ENCODE assay signal across 10 cellular contexts in genomic region chr15:90214553-90215205, GRCh38. TPM values are rescaled to one million over a fixed set of nuclear protein-coding genes. Genes with fewer than 3 reads are reported as not detected.
DNase-seq lines count a peak whose midpoint lies in the region; ATAC-seq and TF ChIP-seq lines count a peak whose summit lies in the region.
"Had no signal": no experiment of that assay in that cellular context is flagged by ENCODE, and none has a peak within 500 bp of the region (broad histone marks: within the 10 kb centered on the region; RNA-seq: fewer than 3 reads in every experiment).

No MANE protein-coding gene starts in this region.

- H3K4me3 ChIP-seq in cardiac muscle cell (no peak overlapping the region), fibroblast of pulmonary artery (replicated peaks; ENCODE audit: low read depth, low read length) (no peak overlapping the region), testis (no peak overlapping the region)

- TF ChIP-seq POLR2A in testis (IDR thresholded peaks at IDR 0.05) = no peak

- H3K4me1 ChIP-seq in cardiac muscle cell (ENCODE audit: low read depth) (peaks cover 17% of the 10 kb centered on the region), testis (no peaks in the 10 kb centered on the region)

- intact Hi-C loops in Right ventricle myocardium inferior (cut with DNase I) (no loop called here), testis (cut with DNase I; ENCODE audit: low total_unique reads) (loop anchor here (5.0 kb wide), 1 partner anchor 52 kb away; no protein-coding TSS in a partner anchor)

- ATAC-seq in Right ventricle myocardium inferior = no peak

- DNase-seq in cardiac muscle cell (ENCODE audit: low read depth in 1 of 2, low spot score in 1 of 2) (no peak), Right ventricle myocardium inferior (ENCODE audit: missing footprints) (no peak), RKO (ENCODE audit: low spot score) (peak; percentile 48), fibroblast of pulmonary artery (ENCODE audit: low read depth) (no peak), testis (no peak), D341Med (ENCODE audit: low spot score) (no peak)
- no peak for DNase-seq in activated CD4-positive, CD25-positive, alpha-beta regulatory T cell (lab: John Stamatoyannopoulos, UW)
- DNase-seq in stimulated activated CD4-positive, alpha-beta T cell treated with anti-CD3 and anti-CD28 coated beads, Interleukin-4, amount 100 ng/mL, for 24 hours = no peak
- DNase-seq: activated CD8-positive, alpha-beta memory T cell treated with anti-CD3 and anti-CD28 coated beads, Interleukin-2, amount 50 U/mL, for 48 hours; CD4-positive, CD25-positive, alpha-beta regulatory T cell had no signal

- H3K9me3 ChIP-seq in cardiac muscle cell (ENCODE audit: low read depth) = no peaks in the 10 kb centered on the region
- no peaks in the 10 kb centered on the region for H3K9me3 ChIP-seq in testis

- H3K27me3 ChIP-seq in cardiac muscle cell (no peaks in the 10 kb centered on the region), testis (no peaks in the 10 kb centered on the region)

- 68 to 73% methylated on average over 8 of the region's 8 CpGs for WGBS in testis, 2 donors

- H3K36me3 ChIP-seq in cardiac muscle cell (no peaks in the 10 kb centered on the region), testis (ENCODE audit: low read depth, missing control alignments) (no peaks in the 10 kb centered on the region)

- H3K27ac ChIP-seq in cardiac muscle cell = no peak overlapping the region
- H3K27ac ChIP-seq in testis = no peak overlapping the region

- TF ChIP-seq CTCF in cardiac muscle cell (IDR thresholded peaks at IDR 0.05; ENCODE audit: low read depth, low read length) (peak; percentile 23), fibroblast of pulmonary artery (IDR thresholded peaks at IDR 0.05; ENCODE audit: low read length, missing control alignments) (peak; percentile 34), testis (IDR thresholded peaks at IDR 0.05) (peak in 2 of 3 experiments; percentile 7 to 22)

RNA-seq across cellular contexts. Expression of gene SEMA4B, which starts 13.5 kb away (rescaled TPM):
- total RNA-seq in cardiac muscle cell (38.0 and 39.3 TPM in 2 replicates), Right ventricle myocardium inferior (27.7 TPM), testis (10 to 100 TPM; 59.4 to 78.3 TPM)
- polyA plus RNA-seq in cardiac muscle cell (43.1 and 44.9 TPM in 2 replicates), testis (ENCODE audit: insufficient read depth, low read depth, low replicate concordance) (22.2 TPM)

RNA-seq across cellular contexts. Expression of gene CIB1, which starts 19.1 kb away (rescaled TPM):
- total RNA-seq in cardiac muscle cell = 18.1 and 30.8 TPM in 2 replicates
- 71.9 and 91.6 TPM in 2 replicates for polyA plus RNA-seq in cardiac muscle cell
- total RNA-seq in Right ventricle myocardium inferior = 73.2 TPM
- 10 to 100 TPM; 50.8 to 78.0 TPM for total RNA-seq in testis
- polyA plus RNA-seq in testis (ENCODE audit: insufficient read depth, low read depth, low replicate concordance) = 138 TPM

RNA-seq across cellular contexts. Expression of gene GDPGP1, which starts 19.3 kb away (rescaled TPM):
- total RNA-seq in cardiac muscle cell (9.1 and 16.2 TPM in 2 replicates), Right ventricle myocardium inferior (9.8 TPM), testis (10 to 100 TPM in 1 of 2 donors, 1 to 10 TPM in 1; 6.2 to 16.1 TPM)
- polyA plus RNA-seq in cardiac muscle cell (1.3 and 1.9 TPM in 2 replicates), testis (ENCODE audit: insufficient read depth, low read depth, low replicate concordance) (8.9 TPM)

RNA-seq across cellular contexts. Expression of gene TTLL13, which starts 34.7 kb away (rescaled TPM):
- total RNA-seq in cardiac muscle cell = 0.21 TPM in 2 replicates
- 0.39 TPM in 1 of 2 replicates, not detected in the other for polyA plus RNA-seq in cardiac muscle cell
- not detected for total RNA-seq in Right ventricle myocardium inferior
- total RNA-seq in testis = 10 to 100 TPM in 1 of 2 donors, 1 to 10 TPM in 1; 6.8 to 18.0 TPM
- 30.3 TPM for polyA plus RNA-seq in testis (ENCODE audit: insufficient read depth, low read depth, low replicate concordance)

RNA-seq across cellular contexts. Expression of gene NGRN, which starts 50.8 kb away (rescaled TPM):
- total RNA-seq in cardiac muscle cell (157 and 225 TPM in 2 replicates), Right ventricle myocardium inferior (122 TPM), testis (10 to 100 TPM; 86.1 to 95.6 TPM)
- polyA plus RNA-seq in cardiac muscle cell (158 and 167 TPM in 2 replicates), testis (ENCODE audit: insufficient read depth, low read depth, low replicate concordance) (82.9 TPM)
